ENCODE assay signal across 31 cellular contexts in the genomic region with DNA sequence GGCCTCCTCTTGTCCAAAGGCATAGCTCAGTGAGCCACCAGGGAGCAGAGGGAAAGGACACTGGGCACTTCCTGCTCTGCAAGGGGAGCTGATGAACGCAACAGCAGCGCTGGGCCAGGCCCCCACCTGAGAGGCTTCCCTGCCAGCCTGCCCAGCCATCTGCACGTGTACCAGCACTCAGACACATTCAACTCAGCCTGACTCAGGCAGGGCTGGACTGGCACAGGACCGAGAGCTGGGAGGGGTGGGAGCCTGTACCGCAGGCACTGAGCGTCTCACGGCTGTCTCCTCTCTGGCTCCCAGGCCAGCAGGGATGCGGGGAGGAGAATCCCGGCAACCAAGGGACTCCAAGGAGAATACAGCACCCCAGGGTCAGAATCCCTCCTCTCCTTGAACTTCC.
"Had no signal": no experiment of that assay in that cellular context is flagged by ENCODE, and none has a peak within 500 bp of the region (broad histone marks: within the 10 kb centered on the region; RNA-seq: fewer than 3 reads in every experiment).

No MANE protein-coding gene starts in this region.

- H3K27me3 Mint-ChIP-seq: activated CD4-positive, alpha-beta memory T cell treated with anti-CD3 and anti-CD28 coated beads for 36 hours; activated CD4-positive, alpha-beta T cell treated with anti-CD3 and anti-CD28 coated beads, Interleukin-2, amount 10 ng/mL, durations not matched to agents 24 days and 14 days; activated CD8-positive, alpha-beta memory T cell treated with anti-CD3 and anti-CD28 coated beads, Interleukin-2, amount 10 ng/mL, durations not matched to agents 7 days and 5 days; activated naive CD4-positive, alpha-beta T cell treated with anti-CD3 and anti-CD28 coated beads, Interleukin-2, amount 50 U/mL, for 24 hours; activated naive CD8-positive, alpha-beta T cell treated with anti-CD3 and anti-CD28 coated beads for 36 hours had no signal

- H3K4me1 ChIP-seq: adrenal gland, body of pancreas had no signal

- H3K36me3 Mint-ChIP-seq: activated CD4-positive, alpha-beta memory T cell treated with anti-CD3 and anti-CD28 coated beads for 36 hours; activated CD8-positive, alpha-beta memory T cell treated with anti-CD3 and anti-CD28 coated beads, Interleukin-2, amount 10 ng/mL, durations not matched to agents 7 days and 5 days; activated naive CD4-positive, alpha-beta T cell treated with anti-CD3 and anti-CD28 coated beads, Interleukin-2, amount 50 U/mL, for 24 hours; activated naive CD8-positive, alpha-beta T cell treated with anti-CD3 and anti-CD28 coated beads for 36 hours had no signal

- ATAC-seq: activated CD4-positive, alpha-beta T cell treated with anti-CD3 and anti-CD28 coated beads for 36 hours; activated CD8-positive, alpha-beta memory T cell treated with anti-CD3 and anti-CD28 coated beads, Interleukin-2, amount 10 ng/mL, durations not matched to agents 7 days and 5 days; activated CD8-positive, alpha-beta T cell treated with anti-CD3 and anti-CD28 coated beads, Interleukin-2, amount 10 ng/mL, durations not matched to agents 7 days and 5 days; activated naive CD8-positive, alpha-beta T cell treated with anti-CD3 and anti-CD28 coated beads, Interleukin-2, amount 50 U/mL, for 24 hours; body of pancreas; esophagus mucosa had no signal

- H3K9me3 ChIP-seq: adrenal gland, body of pancreas had no signal

- H3K27ac Mint-ChIP-seq: activated CD4-positive, alpha-beta memory T cell treated with anti-CD3 and anti-CD28 coated beads for 36 hours; activated CD4-positive, alpha-beta T cell treated with anti-CD3 and anti-CD28 coated beads for 36 hours; activated CD4-positive, alpha-beta T cell treated with anti-CD3 and anti-CD28 coated beads, Interleukin-2, amount 10 ng/mL, durations not matched to agents 24 days and 14 days; activated CD8-positive, alpha-beta memory T cell treated with anti-CD3 and anti-CD28 coated beads, Interleukin-2, amount 10 ng/mL, durations not matched to agents 7 days and 5 days; activated CD8-positive, alpha-beta T cell treated with anti-CD3 and anti-CD28 coated beads, Interleukin-2, amount 10 ng/mL, durations not matched to agents 7 days and 5 days; activated naive CD4-positive, alpha-beta T cell treated with anti-CD3 and anti-CD28 coated beads for 36 hours; activated naive CD4-positive, alpha-beta T cell treated with anti-CD3 and anti-CD28 coated beads, Interleukin-2, amount 50 U/mL, for 24 hours; activated naive CD8-positive, alpha-beta T cell treated with anti-CD3 and anti-CD28 coated beads for 36 hours; activated naive CD8-positive, alpha-beta T cell treated with anti-CD3 and anti-CD28 coated beads, Interleukin-2, amount 50 U/mL, for 24 hours; activated T-helper 1 cell treated with anti-CD3 and anti-CD28 coated beads, Interleukin-12 subunit alpha, Interleukin-12 subunit beta, Interleukin-2, Interleukin-4 antibody, amounts not matched to agents 30 ng/mL and 10 ng/mL and 1 ng/mL, durations not matched to agents 14 hours and 24 hours and 36 hours; activated T-helper 2 cell treated with anti-CD3 and anti-CD28 coated beads, Interferon-gamma antibody, Interleukin-2, Interleukin-4, amounts not matched to agents 10 μg/mL and 5 μg/mL and 100 μg/mL, durations not matched to agents 14 hours and 24 hours and 36 hours; endodermal cell had no signal

- H3K4me3 Mint-ChIP-seq: activated CD4-positive, alpha-beta memory T cell treated with anti-CD3 and anti-CD28 coated beads for 36 hours; activated CD4-positive, alpha-beta T cell treated with anti-CD3 and anti-CD28 coated beads for 36 hours; activated CD4-positive, alpha-beta T cell treated with anti-CD3 and anti-CD28 coated beads, Interleukin-2, amount 10 ng/mL, durations not matched to agents 24 days and 14 days; activated CD8-positive, alpha-beta memory T cell treated with anti-CD3 and anti-CD28 coated beads, Interleukin-2, amount 10 ng/mL, durations not matched to agents 7 days and 5 days; activated CD8-positive, alpha-beta T cell treated with anti-CD3 and anti-CD28 coated beads, Interleukin-2, amount 10 ng/mL, durations not matched to agents 7 days and 5 days; activated naive CD4-positive, alpha-beta T cell treated with anti-CD3 and anti-CD28 coated beads for 36 hours; activated naive CD4-positive, alpha-beta T cell treated with anti-CD3 and anti-CD28 coated beads, Interleukin-2, amount 50 U/mL, for 24 hours; activated naive CD8-positive, alpha-beta T cell treated with anti-CD3 and anti-CD28 coated beads for 36 hours; activated naive CD8-positive, alpha-beta T cell treated with anti-CD3 and anti-CD28 coated beads, Interleukin-2, amount 50 U/mL, for 24 hours; activated T-helper 1 cell treated with anti-CD3 and anti-CD28 coated beads, Interleukin-12 subunit alpha, Interleukin-12 subunit beta, Interleukin-2, Interleukin-4 antibody, amounts not matched to agents 30 ng/mL and 10 ng/mL and 1 ng/mL, durations not matched to agents 14 hours and 24 hours and 36 hours; endodermal cell had no signal

- DNase-seq: activated CD4-positive, alpha-beta memory T cell treated with anti-CD3 and anti-CD28 coated beads for 36 hours; activated CD4-positive, alpha-beta T cell treated with anti-CD3 and anti-CD28 coated beads for 36 hours; activated CD4-positive, alpha-beta T cell treated with anti-CD3 and anti-CD28 coated beads, Interleukin-2, amount 10 ng/mL, durations not matched to agents 24 days and 14 days; activated CD4-positive, CD25-positive, alpha-beta regulatory T cell; activated CD4-positive, CD25-positive, alpha-beta regulatory T cell treated with anti-CD3 and anti-CD28 coated beads, Interleukin-2, amount 50 U/mL, for 72 hours; activated CD8-positive, alpha-beta memory T cell treated with anti-CD3 and anti-CD28 coated beads, Interleukin-2, amount 10 ng/mL, durations not matched to agents 7 days and 5 days; activated CD8-positive, alpha-beta memory T cell treated with anti-CD3 and anti-CD28 coated beads, Interleukin-2, amount 50 U/mL, for 4 hours; activated CD8-positive, alpha-beta T cell treated with anti-CD3 and anti-CD28 coated beads, Interleukin-2, amount 10 ng/mL, durations not matched to agents 7 days and 5 days; activated effector memory CD4-positive, alpha-beta T cell treated with anti-CD3 and anti-CD28 coated beads, Interleukin-2, amount 50 U/mL, for 16 hours; activated naive CD4-positive, alpha-beta T cell treated with anti-CD3 and anti-CD28 coated beads for 36 hours; activated naive CD8-positive, alpha-beta T cell treated with anti-CD3 and anti-CD28 coated beads for 36 hours; activated naive CD8-positive, alpha-beta T cell treated with anti-CD3 and anti-CD28 coated beads, Interleukin-2, amount 50 U/mL, for 24 hours; activated T-cell treated with anti-CD3 and anti-CD28 coated beads, Interleukin-2, amount 50 U/mL, for 1 hour; activated T-cell treated with anti-CD3 and anti-CD28 coated beads, Interleukin-2, amount 50 U/mL, for 48 hours; adrenal gland; amygdala; aorta; body of pancreas; central memory CD4-positive, alpha-beta T cell; cortex of kidney; dermis blood vessel endothelial cell; effector memory CD4-positive, alpha-beta T cell; endodermal cell; foreskin fibroblast; head of caudate nucleus; T-helper 1 cell; T-helper 2 cell had no signal

- H3K4me1 Mint-ChIP-seq: activated CD4-positive, alpha-beta T cell treated with anti-CD3 and anti-CD28 coated beads for 36 hours; activated CD4-positive, alpha-beta T cell treated with anti-CD3 and anti-CD28 coated beads, Interleukin-2, amount 10 ng/mL, durations not matched to agents 24 days and 14 days; activated CD8-positive, alpha-beta memory T cell treated with anti-CD3 and anti-CD28 coated beads, Interleukin-2, amount 10 ng/mL, durations not matched to agents 7 days and 5 days; activated naive CD4-positive, alpha-beta T cell treated with anti-CD3 and anti-CD28 coated beads, Interleukin-2, amount 50 U/mL, for 24 hours; activated naive CD8-positive, alpha-beta T cell treated with anti-CD3 and anti-CD28 coated beads for 36 hours; activated naive CD8-positive, alpha-beta T cell treated with anti-CD3 and anti-CD28 coated beads, Interleukin-2, amount 50 U/mL, for 24 hours; endodermal cell had no signal

- H3K9me3 Mint-ChIP-seq: activated CD4-positive, alpha-beta memory T cell treated with anti-CD3 and anti-CD28 coated beads for 36 hours; activated CD4-positive, alpha-beta T cell treated with anti-CD3 and anti-CD28 coated beads, Interleukin-2, amount 10 ng/mL, durations not matched to agents 24 days and 14 days; activated naive CD4-positive, alpha-beta T cell treated with anti-CD3 and anti-CD28 coated beads for 36 hours; activated naive CD4-positive, alpha-beta T cell treated with anti-CD3 and anti-CD28 coated beads, Interleukin-2, amount 50 U/mL, for 24 hours; activated naive CD8-positive, alpha-beta T cell treated with anti-CD3 and anti-CD28 coated beads for 36 hours; activated naive CD8-positive, alpha-beta T cell treated with anti-CD3 and anti-CD28 coated beads, Interleukin-2, amount 50 U/mL, for 24 hours; activated T-helper 1 cell treated with anti-CD3 and anti-CD28 coated beads, Interleukin-12 subunit alpha, Interleukin-12 subunit beta, Interleukin-2, Interleukin-4 antibody, amounts not matched to agents 30 ng/mL and 10 ng/mL and 1 ng/mL, durations not matched to agents 14 hours and 24 hours and 36 hours; activated T-helper 2 cell treated with anti-CD3 and anti-CD28 coated beads, Interferon-gamma antibody, Interleukin-2, Interleukin-4, amounts not matched to agents 10 μg/mL and 5 μg/mL and 100 μg/mL, durations not matched to agents 14 hours and 24 hours and 36 hours; endodermal cell had no signal

- H3K36me3 ChIP-seq: adrenal gland had no signal

- H3K4me3 ChIP-seq: adrenal gland, body of pancreas had no signal

- H3K27me3 ChIP-seq: adrenal gland, body of pancreas had no signal

- H3K27ac ChIP-seq: adrenal gland, body of pancreas had no signal
